ENCODE assay signal across 19 cellular contexts in the genomic region with DNA sequence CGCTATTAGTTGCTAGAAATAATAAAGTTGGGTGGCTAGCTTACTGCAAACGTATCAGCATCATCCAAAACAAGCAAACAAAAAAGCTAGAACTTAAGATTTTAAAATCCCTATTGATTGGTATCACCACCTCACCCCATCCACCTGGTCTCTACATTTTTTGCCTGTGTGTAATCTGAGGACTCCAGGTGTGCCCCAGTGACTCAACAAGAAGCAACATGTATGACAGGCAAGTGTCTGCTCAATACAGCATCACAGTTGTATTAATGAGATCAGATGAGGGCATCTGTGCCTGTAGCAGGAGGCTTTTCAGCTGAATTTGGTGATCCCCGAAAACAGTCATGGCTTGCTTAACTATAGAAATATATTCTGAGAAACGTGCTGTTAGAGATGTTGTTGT.
"Had no signal": no experiment of that assay in that cellular context is flagged by ENCODE, and none has a peak within 500 bp of the region (broad histone marks: within the 10 kb centered on the region; RNA-seq: fewer than 3 reads in every experiment).

No MANE protein-coding gene starts in this region.

- DNase-seq: effector CD4-positive, alpha-beta T cell; endodermal cell; gastrocnemius medialis; glutamatergic neuron; immature natural killer cell; mucosa of descending colon; naive thymus-derived CD8-positive, alpha-beta T cell; psoas muscle; retina; right lobe of liver; stimulated activated CD4-positive, alpha-beta T cell treated with anti-CD3 and anti-CD28 coated beads, Interleukin-4, amount 100 ng/mL, for 1 hour; stimulated activated CD8-positive, alpha-beta memory T cell treated with anti-CD3 and anti-CD28 coated beads, Interleukin-4, amount 100 ng/mL, for 48 hours; stimulated activated naive CD8-positive, alpha-beta T cell treated with anti-CD3 and anti-CD28 coated beads, Interleukin-15, Interleukin-2, amounts not matched to agents 100 U/mL and 50 U/mL, for 24 hours; thyroid gland; upper lobe of left lung; uterus had no signal

- H3K27ac ChIP-seq: coronary artery, gastrocnemius medialis, neutrophil, psoas muscle, right lobe of liver, suprapubic skin, thyroid gland, upper lobe of left lung, uterus had no signal
